ENCODE assay signal across 5 cellular contexts in the genomic region with DNA sequence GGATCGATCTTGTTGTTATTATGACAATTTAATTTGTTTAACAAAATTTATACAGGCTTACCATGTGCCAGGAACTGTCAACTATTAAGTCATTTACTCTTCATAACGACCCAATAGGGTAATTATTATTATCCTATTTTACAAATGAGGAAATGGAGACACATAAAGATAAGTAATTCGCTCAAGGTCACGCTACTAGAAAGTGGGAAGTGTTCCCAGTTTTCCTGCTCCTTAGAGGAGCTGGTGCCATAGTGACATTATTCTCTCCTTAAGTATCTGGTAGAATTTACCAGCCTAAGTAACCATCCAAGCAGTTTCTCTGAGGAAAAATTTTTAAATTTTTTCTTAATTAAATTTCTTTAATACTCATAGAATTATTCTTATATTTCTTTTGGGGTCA.
"Had no signal": no experiment of that assay in that cellular context is flagged by ENCODE, and none has a peak within 500 bp of the region (broad histone marks: within the 10 kb centered on the region; RNA-seq: fewer than 3 reads in every experiment).

No MANE protein-coding gene starts in this region.

- DNase-seq: GM23248, GOT3, H7, HFFc6, KBM-7 had no signal
